Comparison of ENCODE assay signal across 8 cellular contexts in the genomic region with DNA sequence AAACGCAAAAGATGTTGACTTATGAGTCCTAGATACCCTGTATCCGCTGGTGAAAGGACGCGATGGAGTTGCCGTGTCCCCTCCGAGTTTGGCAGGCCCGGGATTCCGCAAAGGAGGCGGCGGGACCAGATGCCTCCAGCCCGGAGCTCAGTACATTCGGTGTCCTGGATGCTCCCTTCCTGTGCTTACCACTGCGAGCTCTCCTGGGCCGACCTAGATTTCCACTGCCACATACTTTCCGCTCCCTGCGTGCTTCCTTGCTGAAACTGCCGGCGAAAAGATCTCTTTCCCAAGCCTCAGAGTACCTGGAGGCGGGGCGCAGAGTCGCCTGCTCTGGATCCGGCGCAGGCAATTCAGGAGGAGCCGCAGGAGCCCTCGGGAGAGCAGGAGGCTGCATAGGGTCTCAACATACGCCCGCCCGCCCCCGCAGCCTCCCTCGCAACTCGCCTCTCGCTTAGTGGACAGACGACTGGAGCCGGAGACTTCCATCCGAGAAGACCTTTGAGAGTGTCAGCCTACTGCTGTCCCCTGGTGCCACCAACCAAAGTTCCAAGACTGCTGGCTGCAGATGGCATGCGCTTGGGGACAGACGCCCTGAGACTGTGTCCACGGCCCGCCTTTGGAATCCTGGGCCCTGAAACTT. TPM values are rescaled to one million over a fixed set of nuclear protein-coding genes. Genes with fewer than 3 reads are reported as not detected.
DNase-seq lines count a peak whose midpoint lies in the region; ATAC-seq and TF ChIP-seq lines count a peak whose summit lies in the region.

No MANE protein-coding gene starts in this region.

- no peak for DNase-seq in Right ventricle myocardium inferior (ENCODE audit: missing footprints)
- no peak for DNase-seq in cardiac septum (ENCODE audit: low spot score)
- peak; percentile 59 for DNase-seq in dermis blood vessel endothelial cell
- no peak for DNase-seq in lower lobe of right lung
- DNase-seq in vagina (ENCODE audit: extremely low spot score in 2 of 2), result no peak
- DNase-seq in GM10248 (ENCODE audit: extremely low spot score), result no peak
- DNase-seq in NCI-H82 (lab: John Stamatoyannopoulos, UW), result no peak
- DNase-seq in activated CD4-positive, CD25-positive, alpha-beta regulatory T cell treated with anti-CD3 and anti-CD28 coated beads, Interleukin-2, amount 50 U/mL, for 72 hours, result no peak

- POLR2A ChIA-PET in GM10248 (lab: Yijun Ruan, JAX), result no interaction called here

- CTCF ChIA-PET in GM10248 (lab: Yijun Ruan, JAX), result no interaction called here

- ATAC-seq in Right ventricle myocardium inferior, result peak; percentile 28
- ATAC-seq in lower lobe of right lung, result peak; percentile 58 to 72

- H3K36me3 ChIP-seq in lower lobe of right lung (no peaks in the 10 kb centered on the region), vagina (no peaks in the 10 kb centered on the region)

- TF ChIP-seq CTCF in lower lobe of right lung (IDR thresholded peaks at IDR 0.05) (no peak), vagina (IDR thresholded peaks at IDR 0.05) (no peak), GM10248 (IDR thresholded peaks at IDR 0.05; ENCODE audit: control extremely low read depth, extremely low read depth, low read depth, missing control alignments) (no peak)

- H3K27ac ChIP-seq in lower lobe of right lung (no peak overlapping the region), vagina (peak overlapping the region; percentile 52)

- peaks cover 17% of the 10 kb centered on the region for H3K4me1 ChIP-seq in lower lobe of right lung
- peaks cover 6% of the 10 kb centered on the region for H3K4me1 ChIP-seq in vagina

- no peaks in the 10 kb centered on the region for H3K9me3 ChIP-seq in lower lobe of right lung
- H3K9me3 ChIP-seq in vagina, result no peaks in the 10 kb centered on the region

- intact Hi-C loops in Right ventricle myocardium inferior (cut with DNase I) (no loop called here), cardiac septum (cut with DNase I) (no loop called here), lower lobe of right lung (cut with DNase I) (no loop called here), vagina (cut with DNase I) (no loop called here)

- TF ChIP-seq POLR2A in vagina (IDR thresholded peaks at IDR 0.05), result no peak

- H3K27me3 ChIP-seq in lower lobe of right lung (ENCODE audit: low read depth), result peaks cover 83% of the 10 kb centered on the region
- no peaks in the 10 kb centered on the region for H3K27me3 ChIP-seq in vagina

- peak overlapping the region; percentile 33 for H3K4me3 ChIP-seq in lower lobe of right lung
- H3K4me3 ChIP-seq in vagina, result peak overlapping the region; percentile 41 to 43

RNA-seq across cellular contexts. Expression of gene ANXA2R, which starts 39.8 kb away (rescaled TPM):
- total RNA-seq in Right ventricle myocardium inferior (0.84 TPM), cardiac septum (1.2 TPM), dermis blood vessel endothelial cell (7.7 and 7.8 TPM in 2 replicates), lower lobe of right lung (4.4 TPM), vagina (10.6 TPM)
